Comparison of ENCODE assay signal across 1 cellular context in the genomic region with DNA sequence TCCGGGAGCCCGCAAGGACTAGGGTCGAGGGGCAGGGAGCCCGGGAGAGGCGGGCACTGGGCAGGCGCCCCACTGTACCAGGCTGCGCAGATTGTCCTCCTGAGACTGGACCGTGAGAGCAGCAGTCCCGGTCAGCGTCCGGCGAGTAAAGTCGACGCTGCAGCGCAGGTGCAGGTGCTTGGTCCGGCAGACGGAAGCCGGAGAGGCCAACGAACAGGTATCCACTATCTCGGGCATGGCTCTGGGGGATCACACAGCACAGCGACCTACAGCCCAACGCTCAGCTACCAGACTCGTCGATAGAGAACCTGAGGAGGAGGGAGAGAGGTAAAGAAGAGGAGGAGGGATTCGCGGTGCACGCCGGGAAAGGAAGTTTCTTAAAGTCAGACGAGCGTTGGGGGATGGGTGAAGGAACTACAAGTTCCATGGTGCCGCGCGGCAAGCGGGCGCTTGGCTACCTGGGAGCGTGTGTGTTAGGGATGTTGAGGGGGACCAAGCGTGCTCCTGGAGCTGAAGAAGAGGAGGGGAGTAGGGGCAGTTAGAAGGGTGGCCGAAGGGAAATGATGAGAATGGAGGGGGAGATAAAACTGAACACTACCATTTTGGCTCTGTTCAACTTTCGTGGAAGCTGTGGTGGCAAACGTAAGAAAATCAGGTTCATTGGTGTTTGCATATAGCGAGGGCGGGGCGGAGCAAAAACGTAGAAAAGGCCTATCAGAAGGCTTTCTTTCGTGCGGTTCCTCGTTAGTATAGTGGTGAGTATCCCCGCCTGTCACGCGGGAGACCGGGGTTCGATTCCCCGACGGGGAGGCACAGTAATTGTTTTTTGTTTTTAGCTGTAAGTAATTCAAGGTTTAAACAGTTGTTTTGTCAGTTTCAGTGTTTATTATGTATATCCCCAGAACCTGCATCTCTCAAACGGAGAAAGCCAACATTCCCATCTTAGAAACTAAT.
TF ChIP-seq lines count a peak whose summit lies in the region.

TSS of gene LTA4H (minus strand) at position 305 of the 954 bp plus-strand sequence. CDS start at position 237, 68 bp downstream.

TF ChIP-seq in HepG2, 621 proteins besides CTCF, POLR2A, EP300 and RAD21 (continued from another document and continues in another):
- peak; percentile 41; the same call in 1 of the 2 replicates for TF ChIP-seq NFAT5 (CRISPR knock-in tag; IDR thresholded peaks at IDR 0.05)
- TF ChIP-seq ZBTB1 (CRISPR knock-in tag; IDR thresholded peaks at IDR 0.05; ENCODE audit: borderline replicate concordance) = 0 out of 2 replicates have a peak, but pooled peaks have one; percentile 60
- peak; percentile 72; the same call in 1 of the 2 replicates for TF ChIP-seq SMYD3 (CRISPR knock-in tag; IDR thresholded peaks at IDR 0.05)
- 0 out of 2 replicates have a peak, but pooled peaks have one; percentile 31 for TF ChIP-seq SPEN (CRISPR knock-in tag; IDR thresholded peaks at IDR 0.05; ENCODE audit: low read depth)
- TF ChIP-seq SP4 (CRISPR knock-in tag; IDR thresholded peaks at IDR 0.05) = peak; percentile 24
- TF ChIP-seq GABPB1 (CRISPR knock-in tag; IDR thresholded peaks at IDR 0.05) = peak; percentile 83
- 0 out of 2 replicates have a peak, but pooled peaks have one; percentile 62 for TF ChIP-seq ZC3H13 (CRISPR knock-in tag; IDR thresholded peaks at IDR 0.05)
- TF ChIP-seq ZNF724P (CRISPR knock-in tag; IDR thresholded peaks at IDR 0.05; ENCODE audit: borderline replicate concordance) = peak; percentile 68; the same call in 1 of the 2 replicates
- peak; percentile 47 for TF ChIP-seq KDM2A (CRISPR knock-in tag; IDR thresholded peaks at IDR 0.05; ENCODE audit: borderline replicate concordance, low read depth)
- TF ChIP-seq HIC2 (CRISPR knock-in tag; IDR thresholded peaks at IDR 0.05; ENCODE audit: low read depth) = 0 out of 2 replicates have a peak, but pooled peaks have one; percentile 40
- TF ChIP-seq TAF1 (CRISPR knock-in tag; IDR thresholded peaks at IDR 0.05) = peak; percentile 85
- TF ChIP-seq ZMYM3 (CRISPR knock-in tag; IDR thresholded peaks at IDR 0.05) = 0 out of 2 replicates have a peak, but pooled peaks have one; percentile 15
- TF ChIP-seq YEATS2 (CRISPR knock-in tag; IDR thresholded peaks at IDR 0.05; ENCODE audit: borderline replicate concordance) = peak; percentile 82
- TF ChIP-seq SP140L (CRISPR knock-in tag; IDR thresholded peaks at IDR 0.05; ENCODE audit: borderline replicate concordance) = peak; percentile 92
- TF ChIP-seq MXD1 (CRISPR knock-in tag; IDR thresholded peaks at IDR 0.05) = peak; percentile 33; the same call in 1 of the 2 replicates
- TF ChIP-seq BRCA1 (CRISPR knock-in tag; IDR thresholded peaks at IDR 0.05) = no peak
- TF ChIP-seq THAP7 (CRISPR knock-in tag; IDR thresholded peaks at IDR 0.05) = no peak
- no peak for TF ChIP-seq ZSCAN30 (CRISPR knock-in tag; IDR thresholded peaks at IDR 0.05)
- TF ChIP-seq PHF8 (CRISPR knock-in tag; IDR thresholded peaks at IDR 0.05) = peak; percentile 78
- TF ChIP-seq SKI (IDR thresholded peaks at IDR 0.05; ENCODE audit: partially characterized antibody) = no peak
- no peak for TF ChIP-seq XBP1 (CRISPR knock-in tag; IDR thresholded peaks at IDR 0.05)
- TF ChIP-seq RFXANK (CRISPR knock-in tag; IDR thresholded peaks at IDR 0.05) = peak; percentile 83; the same call in 1 of the 2 replicates
- TF ChIP-seq HDAC2 (CRISPR knock-in tag; IDR thresholded peaks at IDR 0.05) = peak; percentile 81; the same call in 1 of the 2 replicates
- TF ChIP-seq KAT7 (CRISPR knock-in tag; IDR thresholded peaks at IDR 0.05; ENCODE audit: borderline replicate concordance) = peak; percentile 92
- TF ChIP-seq, protein P1, sequence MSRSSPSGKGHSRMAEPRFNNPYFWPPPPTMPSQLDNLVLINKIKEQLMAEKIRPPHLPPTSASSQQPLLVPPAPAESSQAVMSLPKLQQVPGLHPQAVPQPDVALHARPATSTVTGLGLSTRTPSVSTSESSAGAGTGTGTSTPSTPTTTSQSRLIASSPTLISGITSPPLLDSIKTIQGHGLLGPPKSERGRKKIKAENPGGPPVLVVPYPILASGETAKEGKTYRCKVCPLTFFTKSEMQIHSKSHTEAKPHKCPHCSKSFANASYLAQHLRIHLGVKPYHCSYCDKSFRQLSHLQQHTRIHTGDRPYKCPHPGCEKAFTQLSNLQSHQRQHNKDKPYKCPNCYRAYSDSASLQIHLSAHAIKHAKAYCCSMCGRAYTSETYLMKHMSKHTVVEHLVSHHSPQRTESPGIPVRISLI (CRISPR knock-in tag; IDR thresholded peaks at IDR 0.05; ENCODE audit: borderline replicate concordance) = peak; percentile 28; the same call in 1 of the 2 replicates
- TF ChIP-seq NFIC (IDR thresholded peaks at IDR 0.05; ENCODE audit: low read length) = peak; percentile 57; the same call in 1 of the 2 replicates
- TF ChIP-seq, protein P2, sequence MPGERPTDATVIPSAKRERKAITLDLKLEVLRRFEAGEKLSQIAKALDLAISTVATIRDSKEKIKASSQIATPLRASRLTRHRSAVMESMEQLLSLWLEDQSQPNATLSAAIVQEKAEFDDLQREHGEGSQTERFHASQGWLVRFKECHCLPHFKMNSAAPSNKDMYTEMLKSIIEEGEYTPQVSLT (CRISPR knock-in tag; IDR thresholded peaks at IDR 0.05; ENCODE audit: borderline replicate concordance, low read depth) = no peak
- TF ChIP-seq HNRNPL (IDR thresholded peaks at IDR 0.05; ENCODE audit: low read depth, low read length) = peak; percentile 87
- TF ChIP-seq MIER3 (CRISPR knock-in tag; IDR thresholded peaks at IDR 0.05; ENCODE audit: borderline replicate concordance) = peak; percentile 15; the same call in 1 of the 2 replicates
- no peak for TF ChIP-seq NONO (IDR thresholded peaks at IDR 0.05)
- peak; percentile 85; the same call in 1 of the 2 replicates for TF ChIP-seq NONO (CRISPR knock-in tag; conservative IDR thresholded peaks at IDR 0.05)
- TF ChIP-seq, protein P3, sequence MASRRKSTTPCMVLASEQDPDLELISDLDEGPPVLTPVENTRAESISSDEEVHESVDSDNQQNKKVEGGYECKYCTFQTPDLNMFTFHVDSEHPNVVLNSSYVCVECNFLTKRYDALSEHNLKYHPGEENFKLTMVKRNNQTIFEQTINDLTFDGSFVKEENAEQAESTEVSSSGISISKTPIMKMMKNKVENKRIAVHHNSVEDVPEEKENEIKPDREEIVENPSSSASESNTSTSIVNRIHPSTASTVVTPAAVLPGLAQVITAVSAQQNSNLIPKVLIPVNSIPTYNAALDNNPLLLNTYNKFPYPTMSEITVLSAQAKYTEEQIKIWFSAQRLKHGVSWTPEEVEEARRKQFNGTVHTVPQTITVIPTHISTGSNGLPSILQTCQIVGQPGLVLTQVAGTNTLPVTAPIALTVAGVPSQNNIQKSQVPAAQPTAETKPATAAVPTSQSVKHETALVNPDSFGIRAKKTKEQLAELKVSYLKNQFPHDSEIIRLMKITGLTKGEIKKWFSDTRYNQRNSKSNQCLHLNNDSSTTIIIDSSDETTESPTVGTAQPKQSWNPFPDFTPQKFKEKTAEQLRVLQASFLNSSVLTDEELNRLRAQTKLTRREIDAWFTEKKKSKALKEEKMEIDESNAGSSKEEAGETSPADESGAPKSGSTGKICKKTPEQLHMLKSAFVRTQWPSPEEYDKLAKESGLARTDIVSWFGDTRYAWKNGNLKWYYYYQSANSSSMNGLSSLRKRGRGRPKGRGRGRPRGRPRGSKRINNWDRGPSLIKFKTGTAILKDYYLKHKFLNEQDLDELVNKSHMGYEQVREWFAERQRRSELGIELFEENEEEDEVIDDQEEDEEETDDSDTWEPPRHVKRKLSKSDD (CRISPR knock-in tag; IDR thresholded peaks at IDR 0.05; ENCODE audit: low read depth) = 0 out of 2 replicates have a peak, but pooled peaks have one; percentile 60
- TF ChIP-seq NFYC (CRISPR knock-in tag; IDR thresholded peaks at IDR 0.05) = peak; percentile 20; the same call in 1 of the 2 replicates
- TF ChIP-seq ZNF598 (CRISPR knock-in tag; IDR thresholded peaks at IDR 0.05; ENCODE audit: borderline replicate concordance) = no peak
- TF ChIP-seq RBM22 (optimal IDR thresholded peaks at IDR 0.05; ENCODE audit: low read length) = peak; percentile 95
- TF ChIP-seq PHF21A (CRISPR knock-in tag; IDR thresholded peaks at IDR 0.05) = peak; percentile 73
- TF ChIP-seq ATF2 (CRISPR knock-in tag; IDR thresholded peaks at IDR 0.05) = peak; percentile 47
- no peak for TF ChIP-seq EHMT2 (IDR thresholded peaks at IDR 0.05; ENCODE audit: borderline replicate concordance, low read depth, low read length)
- TF ChIP-seq THAP11 (CRISPR knock-in tag; IDR thresholded peaks at IDR 0.05) = peak; percentile 99
